In the genomic region with DNA sequence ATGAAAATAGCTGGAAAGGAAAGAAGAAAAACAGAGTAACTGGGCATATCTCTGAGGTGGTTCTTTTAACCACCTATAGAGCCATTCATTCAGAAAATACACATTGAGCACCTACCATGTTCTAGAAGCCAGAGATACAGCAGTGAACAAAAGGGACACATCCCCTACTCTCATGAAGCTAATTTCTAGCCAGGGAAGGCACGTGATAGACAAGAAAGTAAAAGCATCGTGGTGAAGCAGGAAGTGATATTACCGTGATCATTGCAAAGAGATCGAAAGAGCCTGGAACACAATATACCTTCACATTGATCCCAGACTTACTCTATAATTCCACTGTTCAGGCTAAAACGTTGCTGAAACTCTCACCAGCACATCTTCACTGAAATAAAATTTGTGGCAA, we compare ENCODE assay signal across 17 cellular contexts.
DNase-seq lines count a peak whose midpoint lies in the region; ATAC-seq lines count a peak whose summit lies in the region.
"Had no signal": no experiment of that assay in that cellular context is flagged by ENCODE, and none has a peak within 500 bp of the region (broad histone marks: within the 10 kb centered on the region; RNA-seq: fewer than 3 reads in every experiment).

No MANE protein-coding gene starts in this region.

- no peaks in the 10 kb centered on the region for H3K27me3 ChIP-seq in endocrine pancreas (ENCODE audit: control insufficient read depth, insufficient read depth, low read length)

- H3K4me1 ChIP-seq in endocrine pancreas (ENCODE audit: control insufficient read depth, insufficient read depth, low read length), result peaks cover 10% of the 10 kb centered on the region

- H3K36me3 ChIP-seq in endocrine pancreas (ENCODE audit: control insufficient read depth, insufficient read depth, low read length), result no peaks in the 10 kb centered on the region

- ATAC-seq in stimulated activated naive CD8-positive, alpha-beta T cell treated with anti-CD3 and anti-CD28 coated beads, Interleukin-15, Interleukin-2, amounts not matched to agents 100 U/mL and 50 U/mL, for 24 hours, result no peak
- ATAC-seq in GM21825 (IDR thresholded peaks at IDR 0.05; ENCODE audit: unreplicated experiment), result no peak

- H3K27me3 Mint-ChIP-seq in stimulated activated naive CD8-positive, alpha-beta T cell treated with anti-CD3 and anti-CD28 coated beads, Interleukin-15, Interleukin-2, amounts not matched to agents 100 ng/mL and 50 ng/mL, for 24 hours, result no peaks in the 10 kb centered on the region
- peaks cover 3% of the 10 kb centered on the region for H3K27me3 Mint-ChIP-seq in T-helper 2 cell treated with Interferon-gamma antibody and Interleukin-4, amounts not matched to agents 5 μg/mL and 100 μg/mL, for 36 hours (ENCODE audit: low read depth)
- H3K27me3 Mint-ChIP-seq: type B pancreatic cell had no signal

- H3K9me3 ChIP-seq in endocrine pancreas (ENCODE audit: control insufficient read depth, low read length), result no peaks in the 10 kb centered on the region

- H3K4me3 ChIP-seq in endocrine pancreas (ENCODE audit: control insufficient read depth, insufficient read depth, low read length), result peak overlapping the region; percentile 88
- H3K4me3 ChIP-seq: coronary artery, GM23248 had no signal

- peaks cover 40% of the 10 kb centered on the region for H3K36me3 Mint-ChIP-seq in stimulated activated naive CD8-positive, alpha-beta T cell treated with anti-CD3 and anti-CD28 coated beads, Interleukin-15, Interleukin-2, amounts not matched to agents 100 ng/mL and 50 ng/mL, for 24 hours (ENCODE audit: low read depth)
- H3K36me3 Mint-ChIP-seq in T-helper 2 cell treated with Interferon-gamma antibody and Interleukin-4, amounts not matched to agents 5 μg/mL and 100 μg/mL, for 36 hours (ENCODE audit: low read depth), result peaks cover 5% of the 10 kb centered on the region

- H3K4me3 Mint-ChIP-seq in stimulated activated naive CD8-positive, alpha-beta T cell treated with anti-CD3 and anti-CD28 coated beads, Interleukin-15, Interleukin-2, amounts not matched to agents 100 ng/mL and 50 ng/mL, for 24 hours, result peak overlapping the region; percentile 58
- peak overlapping the region; percentile 23 for H3K4me3 Mint-ChIP-seq in T-helper 2 cell treated with Interferon-gamma antibody and Interleukin-4, amounts not matched to agents 5 μg/mL and 100 μg/mL, for 36 hours
- H3K4me3 Mint-ChIP-seq: brain, type B pancreatic cell had no signal

- H3K9ac ChIP-seq in endocrine pancreas (ENCODE audit: control insufficient read depth, insufficient read depth, low read length), result peak overlapping the region; percentile 47
- H3K9ac ChIP-seq: GM23248 had no signal

- H3K4me1 Mint-ChIP-seq in stimulated activated naive CD8-positive, alpha-beta T cell treated with anti-CD3 and anti-CD28 coated beads, Interleukin-15, Interleukin-2, amounts not matched to agents 100 ng/mL and 50 ng/mL, for 24 hours (ENCODE audit: low read depth), result peaks cover 42% of the 10 kb centered on the region
- H3K4me1 Mint-ChIP-seq in T-helper 2 cell treated with Interferon-gamma antibody and Interleukin-4, amounts not matched to agents 5 μg/mL and 100 μg/mL, for 36 hours (ENCODE audit: low read depth), result peaks cover 15% of the 10 kb centered on the region

- H3K9me3 Mint-ChIP-seq in stimulated activated naive CD8-positive, alpha-beta T cell treated with anti-CD3 and anti-CD28 coated beads, Interleukin-15, Interleukin-2, amounts not matched to agents 100 ng/mL and 50 ng/mL, for 24 hours, result no peaks in the 10 kb centered on the region
- H3K9me3 Mint-ChIP-seq in T-helper 2 cell treated with Interferon-gamma antibody and Interleukin-4, amounts not matched to agents 5 μg/mL and 100 μg/mL, for 36 hours, result peaks cover under 1% of the 10 kb centered on the region
- H3K9me3 Mint-ChIP-seq: type B pancreatic cell had no signal

- peak overlapping the region; percentile 42 for H3K27ac Mint-ChIP-seq in stimulated activated naive CD8-positive, alpha-beta T cell treated with anti-CD3 and anti-CD28 coated beads, Interleukin-15, Interleukin-2, amounts not matched to agents 100 ng/mL and 50 ng/mL, for 24 hours
- no peak overlapping the region for H3K27ac Mint-ChIP-seq in T-helper 2 cell treated with Interferon-gamma antibody and Interleukin-4, amounts not matched to agents 5 μg/mL and 100 μg/mL, for 36 hours
- H3K27ac Mint-ChIP-seq: brain, type B pancreatic cell had no signal

- DNase-seq in stimulated activated naive CD8-positive, alpha-beta T cell treated with anti-CD3 and anti-CD28 coated beads, Interleukin-15, Interleukin-2, amounts not matched to agents 100 U/mL and 50 U/mL, for 24 hours, result no peak
- DNase-seq in T-helper 2 cell treated with Interferon-gamma antibody and Interleukin-4, amounts not matched to agents 5 μg/mL and 100 μg/mL, for 36 hours (ENCODE audit: low spot score), result no peak
- DNase-seq in stimulated activated CD4-positive, alpha-beta T cell treated with anti-CD3 and anti-CD28 coated beads, Interleukin-4, amount 100 ng/mL, for 1 hour, result no peak
- DNase-seq in epidermal melanocyte (ENCODE audit: insufficient read length, low spot score), result no peak
- DNase-seq: foreskin fibroblast, GM23248, hippocampal formation, Kasumi-1, NCI-H2107, NCI-H524, posterior cingulate gyrus had no signal
